In the genomic region with DNA sequence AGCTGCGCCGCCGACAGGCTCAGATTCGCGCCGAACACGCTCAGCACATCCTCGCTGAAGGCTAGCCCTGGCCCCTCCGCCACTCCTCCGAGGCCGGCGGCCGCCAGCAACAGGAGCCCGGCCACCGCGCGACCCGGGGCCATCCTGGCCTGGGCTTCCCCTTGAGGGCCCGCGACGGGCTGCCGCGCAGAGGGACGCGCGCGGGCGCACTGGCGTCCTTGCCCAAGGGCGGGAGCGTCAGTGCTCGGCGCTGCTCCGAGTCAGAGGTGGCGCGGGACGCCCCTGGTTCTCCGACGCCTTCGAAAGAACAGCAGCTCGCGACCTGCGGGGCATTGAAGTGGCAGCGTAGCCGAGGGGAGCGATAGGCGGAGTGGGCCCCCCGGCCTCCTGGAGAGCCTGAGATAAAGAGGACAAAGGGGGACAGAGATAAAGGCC, we compare ENCODE assay signal across 8 cellular contexts. TPM values are rescaled to one million over a fixed set of nuclear protein-coding genes. Genes with fewer than 3 reads are reported as not detected.
DNase-seq lines count a peak whose midpoint lies in the region; ATAC-seq and TF ChIP-seq lines count a peak whose summit lies in the region.

No MANE protein-coding gene starts in this region.

- H3K36me3 ChIP-seq in right atrium auricular region: no peaks in the 10 kb centered on the region

- DNase-seq in COLO668 (lab: John Stamatoyannopoulos, UW; ENCODE audit: unreplicated experiment) (peak; percentile 91), right atrium auricular region (ENCODE audit: low spot score) (peak; percentile 61), retinal pigment epithelial cell (ENCODE audit: low read depth) (peak; percentile 15), OCI-M1 (lab: John Stamatoyannopoulos, UW) (no peak)
- peak; percentile 74 for DNase-seq in activated naive CD8-positive, alpha-beta T cell treated with anti-CD3 and anti-CD28 coated beads, Interleukin-2, amount 50 U/mL, for 24 hours

- no peaks in the 10 kb centered on the region for H3K27me3 Mint-ChIP-seq in activated naive CD8-positive, alpha-beta T cell treated with anti-CD3 and anti-CD28 coated beads, Interleukin-2, amount 50 U/mL, for 24 hours

- H3K4me1 Mint-ChIP-seq in activated naive CD8-positive, alpha-beta T cell treated with anti-CD3 and anti-CD28 coated beads, Interleukin-2, amount 50 U/mL, for 24 hours: peaks cover 55% of the 10 kb centered on the region

- H3K27me3 ChIP-seq in right atrium auricular region: no peaks in the 10 kb centered on the region

- peak overlapping the region; percentile 98 for H3K27ac Mint-ChIP-seq in activated naive CD8-positive, alpha-beta T cell treated with anti-CD3 and anti-CD28 coated beads, Interleukin-2, amount 50 U/mL, for 24 hours

- peak overlapping the region; percentile 80 to 83 for H3K27ac ChIP-seq in right atrium auricular region

- peak overlapping the region; percentile 90 for H3K4me3 Mint-ChIP-seq in activated naive CD8-positive, alpha-beta T cell treated with anti-CD3 and anti-CD28 coated beads, Interleukin-2, amount 50 U/mL, for 24 hours

- H3K9me3 Mint-ChIP-seq in activated naive CD8-positive, alpha-beta T cell treated with anti-CD3 and anti-CD28 coated beads, Interleukin-2, amount 50 U/mL, for 24 hours: no peaks in the 10 kb centered on the region

- peaks cover 29% of the 10 kb centered on the region for H3K36me3 Mint-ChIP-seq in activated naive CD8-positive, alpha-beta T cell treated with anti-CD3 and anti-CD28 coated beads, Interleukin-2, amount 50 U/mL, for 24 hours (ENCODE audit: low read depth)

- H3K9me3 ChIP-seq in right atrium auricular region: no peaks in the 10 kb centered on the region

- H3K4me1 ChIP-seq in right atrium auricular region: peaks cover 0 to 11% of the 10 kb centered on the region in 2 donors

- peak; percentile 54 for ATAC-seq in GM19397 (IDR thresholded peaks at IDR 0.05; ENCODE audit: unreplicated experiment)
- ATAC-seq in HG03520 (IDR thresholded peaks at IDR 0.05; ENCODE audit: unreplicated experiment): peak; percentile 48
- peak; percentile 84 for ATAC-seq in SK-N-SH treated with all-trans-retinoic acid at 6 μM for 48 hours
- ATAC-seq in activated naive CD8-positive, alpha-beta T cell treated with anti-CD3 and anti-CD28 coated beads, Interleukin-2, amount 50 U/mL, for 24 hours: peak; percentile 70

- TF ChIP-seq CTCF in right atrium auricular region (IDR thresholded peaks at IDR 0.05) (no peak), retinal pigment epithelial cell (conservative IDR thresholded peaks at IDR 0.05; ENCODE audit: low read depth, low read length) (no peak)

- H3K4me3 ChIP-seq in right atrium auricular region (peak overlapping the region; percentile 60 to 62), retinal pigment epithelial cell (ENCODE audit: low read length) (peak overlapping the region; percentile 86)

TF ChIP-seq in SK-N-SH treated with all-trans-retinoic acid at 6 μM for 48 hours, 23 proteins besides CTCF, POLR2A, EP300 and RAD21:
- TF ChIP-seq PPARA (CRISPR knock-in tag; IDR thresholded peaks at IDR 0.05; ENCODE audit: borderline replicate concordance): no peak
- TF ChIP-seq, protein P1, sequence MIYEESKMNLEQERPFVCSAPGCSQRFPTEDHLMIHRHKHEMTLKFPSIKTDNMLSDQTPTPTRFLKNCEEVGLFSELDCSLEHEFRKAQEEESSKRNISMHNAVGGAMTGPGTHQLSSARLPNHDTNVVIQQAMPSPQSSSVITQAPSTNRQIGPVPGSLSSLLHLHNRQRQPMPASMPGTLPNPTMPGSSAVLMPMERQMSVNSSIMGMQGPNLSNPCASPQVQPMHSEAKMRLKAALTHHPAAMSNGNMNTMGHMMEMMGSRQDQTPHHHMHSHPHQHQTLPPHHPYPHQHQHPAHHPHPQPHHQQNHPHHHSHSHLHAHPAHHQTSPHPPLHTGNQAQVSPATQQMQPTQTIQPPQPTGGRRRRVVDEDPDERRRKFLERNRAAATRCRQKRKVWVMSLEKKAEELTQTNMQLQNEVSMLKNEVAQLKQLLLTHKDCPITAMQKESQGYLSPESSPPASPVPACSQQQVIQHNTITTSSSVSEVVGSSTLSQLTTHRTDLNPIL (CRISPR knock-in tag; IDR thresholded peaks at IDR 0.05; ENCODE audit: low read depth): no peak
- TF ChIP-seq GLIS3 (CRISPR knock-in tag; IDR thresholded peaks at IDR 0.05): no peak
- TF ChIP-seq ZNF8 (CRISPR knock-in tag; IDR thresholded peaks at IDR 0.05): no peak
- TF ChIP-seq OSR1 (CRISPR knock-in tag; IDR thresholded peaks at IDR 0.05): no peak
- TF ChIP-seq, protein P2, sequence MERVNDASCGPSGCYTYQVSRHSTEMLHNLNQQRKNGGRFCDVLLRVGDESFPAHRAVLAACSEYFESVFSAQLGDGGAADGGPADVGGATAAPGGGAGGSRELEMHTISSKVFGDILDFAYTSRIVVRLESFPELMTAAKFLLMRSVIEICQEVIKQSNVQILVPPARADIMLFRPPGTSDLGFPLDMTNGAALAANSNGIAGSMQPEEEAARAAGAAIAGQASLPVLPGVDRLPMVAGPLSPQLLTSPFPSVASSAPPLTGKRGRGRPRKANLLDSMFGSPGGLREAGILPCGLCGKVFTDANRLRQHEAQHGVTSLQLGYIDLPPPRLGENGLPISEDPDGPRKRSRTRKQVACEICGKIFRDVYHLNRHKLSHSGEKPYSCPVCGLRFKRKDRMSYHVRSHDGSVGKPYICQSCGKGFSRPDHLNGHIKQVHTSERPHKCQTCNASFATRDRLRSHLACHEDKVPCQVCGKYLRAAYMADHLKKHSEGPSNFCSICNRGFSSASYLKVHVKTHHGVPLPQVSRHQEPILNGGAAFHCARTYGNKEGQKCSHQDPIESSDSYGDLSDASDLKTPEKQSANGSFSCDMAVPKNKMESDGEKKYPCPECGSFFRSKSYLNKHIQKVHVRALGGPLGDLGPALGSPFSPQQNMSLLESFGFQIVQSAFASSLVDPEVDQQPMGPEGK (CRISPR knock-in tag; IDR thresholded peaks at IDR 0.05; ENCODE audit: borderline replicate concordance): no peak
- no peak for TF ChIP-seq ISL1 (CRISPR knock-in tag; IDR thresholded peaks at IDR 0.05)
- no peak for TF ChIP-seq ZC3H10 (CRISPR knock-in tag; IDR thresholded peaks at IDR 0.05)
- TF ChIP-seq ZFP30 (CRISPR knock-in tag; IDR thresholded peaks at IDR 0.05): no peak
TF ChIP-seq in SK-N-SH treated with all-trans-retinoic acid at 6 μM for 48 hours: peak in this region for 0.

RNA-seq across cellular contexts. Expression of a gene that starts 0.7 kb away (rescaled TPM):
- 100 to 1,000 TPM in 1 of 2 donors, 10 to 100 TPM in 1; 64.3 to 143 TPM for total RNA-seq in right atrium auricular region
